11 cellular contexts compared by ENCODE assay signal in the genomic region with DNA sequence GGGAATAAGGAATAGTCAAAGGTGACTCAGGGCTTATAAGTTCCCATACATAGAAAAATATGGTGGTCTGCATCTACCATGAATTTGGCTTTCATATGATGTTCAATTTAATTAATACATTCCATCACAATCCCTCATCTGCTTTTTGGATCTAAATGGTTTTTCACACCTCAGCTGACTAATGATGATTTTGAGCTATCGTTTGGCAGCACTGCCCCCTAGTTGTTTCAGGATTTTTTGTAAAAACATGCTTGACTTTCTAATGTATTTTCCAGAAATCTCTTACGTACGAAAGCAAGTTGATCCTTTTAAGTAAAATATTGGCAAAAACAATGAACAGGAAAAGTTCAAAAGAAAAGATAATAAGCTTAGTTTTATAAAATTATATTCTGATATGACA.
DNase-seq lines count a peak whose midpoint lies in the region; TF ChIP-seq lines count a peak whose summit lies in the region.
"Had no signal": no experiment of that assay in that cellular context is flagged by ENCODE, and none has a peak within 500 bp of the region (broad histone marks: within the 10 kb centered on the region; RNA-seq: fewer than 3 reads in every experiment).

No MANE protein-coding gene starts in this region.

- H2AK5ac ChIP-seq in mesendoderm (ENCODE audit: low read length), result no peak overlapping the region

- WGBS in mesendoderm (ENCODE audit: extremely low coverage, insufficient coverage, low lambda C conversion rate), result no CpG with 5 or more reads among the region's 3 CpGs

- H3K23ac ChIP-seq in mesendoderm (ENCODE audit: low read length), result no peak overlapping the region

- no peak overlapping the region for H4K8ac ChIP-seq in mesendoderm (ENCODE audit: low read depth, low read length)

- H2BK120ac ChIP-seq in mesendoderm (ENCODE audit: low read depth, low read length), result no peak overlapping the region

- H3K27me3 ChIP-seq in mesendoderm (ENCODE audit: insufficient read depth, low read length, poor library complexity), result no peaks in the 10 kb centered on the region
- H3K27me3 ChIP-seq: MG63 had no signal

- no peaks in the 10 kb centered on the region for H3K79me1 ChIP-seq in mesendoderm (ENCODE audit: low read length)

- H2BK5ac ChIP-seq in mesendoderm (ENCODE audit: low read length), result no peak overlapping the region

- no peak overlapping the region for H3K4me2 ChIP-seq in mesendoderm (ENCODE audit: low read length)

- no peak overlapping the region for H2BK15ac ChIP-seq in mesendoderm (replicated peaks; ENCODE audit: low read depth)

- no peaks in the 10 kb centered on the region for H3K79me2 ChIP-seq in mesendoderm (ENCODE audit: control insufficient read depth, insufficient read depth, low read length)

- no peak overlapping the region for H4K5ac ChIP-seq in mesendoderm (ENCODE audit: low read length)

- no peaks in the 10 kb centered on the region for H3K36me3 ChIP-seq in mesendoderm (ENCODE audit: control insufficient read depth, insufficient read depth, low read length)
- H3K36me3 ChIP-seq: MG63 had no signal

- no peak overlapping the region for H3K18ac ChIP-seq in mesendoderm (ENCODE audit: low read length)

- no peak overlapping the region for H3K56ac ChIP-seq in mesendoderm (ENCODE audit: low read length)

- no peak overlapping the region for H3K4ac ChIP-seq in mesendoderm (ENCODE audit: low read depth, low read length)

- no peak overlapping the region for H3K4me3 ChIP-seq in mesendoderm (ENCODE audit: low read length)
- H3K4me3 ChIP-seq: MG63 had no signal

- H3K4me1 ChIP-seq in mesendoderm (ENCODE audit: control insufficient read depth, low read depth, low read length), result no peaks in the 10 kb centered on the region

- peak; percentile 46 for TF ChIP-seq CTCF in GM10266 (IDR thresholded peaks at IDR 0.05; ENCODE audit: control insufficient read depth, insufficient read depth, low read depth, missing control alignments)

- no peak for DNase-seq in GM10266 (ENCODE audit: extremely low spot score)
- DNase-seq in Kasumi-1 (lab: John Stamatoyannopoulos, UW), result peak; percentile 54 to 77
- DNase-seq in amniotic epithelial cell (ENCODE audit: low read depth), result peak; percentile 33
- peak; percentile 52 for DNase-seq in mesendoderm
- DNase-seq in GM19238 (ENCODE audit: insufficient read length, low spot score), result no peak
- no peak for DNase-seq in stimulated activated CD4-positive, alpha-beta T cell treated with anti-CD3 and anti-CD28 coated beads, Interleukin-4, amount 100 ng/mL, for 4 hours
- no peak for DNase-seq in DMS79 treated with DMSO at 0.1 percent for 48 hours (lab: John Stamatoyannopoulos, UW)
- DNase-seq in EL, result no peak
- DNase-seq: activated naive CD4-positive, alpha-beta T cell treated with anti-CD3 and anti-CD28 coated beads, Interleukin-2, amount 10 ng/mL, durations not matched to agents 7 days and 5 days; MG63; posterior cingulate gyrus had no signal

- no peak overlapping the region for H3K9ac ChIP-seq in mesendoderm (ENCODE audit: low read length)

- H3K27ac ChIP-seq in mesendoderm (ENCODE audit: low read depth, low read length), result no peak overlapping the region

Comparison
In these comparisons a context has a peak if more than half of its experiments do, and no peak if none do; other contexts are left out.
1. DNase-seq: peak in Kasumi-1 (2 of 2), amniotic epithelial cell (single experiment) and mesendoderm (single experiment); none in GM10266 (single experiment), GM19238 (single experiment), stimulated activated CD4-positive, alpha-beta T cell treated with anti-CD3 and anti-CD28 coated beads, Interleukin-4, amount 100 ng/mL, for 4 hours (0 of 2), DMS79 treated with DMSO at 0.1 percent for 48 hours (single experiment) and EL (single experiment).